8 cellular contexts compared by ENCODE assay signal in genomic region chr6:33205172-33206026, GRCh38. TPM values are rescaled to one million over a fixed set of nuclear protein-coding genes. Genes with fewer than 3 reads are reported as not detected.
DNase-seq lines count a peak whose midpoint lies in the region; ATAC-seq, FAIRE-seq and TF ChIP-seq lines count a peak whose summit lies in the region.

No MANE protein-coding gene starts in this region.

- ATAC-seq in heart right ventricle (no peak), left cardiac atrium (no peak)

- peaks cover 63% of the 10 kb centered on the region for H3K4me1 Mint-ChIP-seq in T-helper 1 cell treated with Interleukin-12 subunit alpha and Interleukin-12 subunit beta and Interleukin-4 antibody, amounts not matched to agents 30 μg/mL and 1 μg/mL, for 36 hours (ENCODE audit: low read depth)
- H3K4me1 Mint-ChIP-seq in osteocyte (ENCODE audit: unreplicated experiment): peaks cover 66% of the 10 kb centered on the region

- H3K4me3 ChIP-seq in heart right ventricle (peak overlapping the region in 9 of 10 donors; percentile 45 to 83 (median 74)), endothelial cell of umbilical vein (replicated peaks in 1 of 3; ENCODE audit: insufficient read depth in 1 of 3, low read depth in 1 of 3, low read length in 3 of 3) (peak overlapping the region in 1 of 3 experiments; percentile 58)

- POLR2A ChIA-PET in endothelial cell of umbilical vein (lab: Charles Lee): interaction anchor here (0.6 kb wide), 1 partner anchor 43 kb away, joined by 3 read pairs; no protein-coding TSS in a partner anchor

- H3K27ac ChIP-seq in heart right ventricle: peak overlapping the region in 8 of 10 donors; percentile 61 to 85 (median 74)
- no peak overlapping the region for H3K27ac ChIP-seq in endothelial cell of umbilical vein (ENCODE audit: insufficient read depth, low read depth, low read length)

- dilution Hi-C loops in endothelial cell of umbilical vein (cut with MboI; ENCODE audit: extremely low pct_ligation_motif_present, low sequenced_read_pairs): no loop called here

- H2AFZ ChIP-seq in endothelial cell of umbilical vein (ENCODE audit: low read depth, low read length): no peak overlapping the region

- peak overlapping the region; percentile 90 for H3K27ac Mint-ChIP-seq in T-helper 1 cell treated with Interleukin-12 subunit alpha and Interleukin-12 subunit beta and Interleukin-4 antibody, amounts not matched to agents 30 μg/mL and 1 μg/mL, for 36 hours
- H3K27ac Mint-ChIP-seq in osteocyte (ENCODE audit: unreplicated experiment): peak overlapping the region; percentile 72

- CTCF ChIA-PET in endothelial cell of umbilical vein (lab: Charles Lee): interaction anchor here (1.0 to 1.7 kb wide), 3 partner anchors 41 to 217 kb away, joined by 4 to 13 read pairs (median 4); no protein-coding TSS in a partner anchor

- no TSS peak for BruUV-seq in endothelial cell of umbilical vein (replicated peaks; lab: Mats Ljungman, UMichigan)

- H3K9me3 Mint-ChIP-seq in T-helper 1 cell treated with Interleukin-12 subunit alpha and Interleukin-12 subunit beta and Interleukin-4 antibody, amounts not matched to agents 30 μg/mL and 1 μg/mL, for 36 hours: no peaks in the 10 kb centered on the region
- H3K9me3 Mint-ChIP-seq in osteocyte (ENCODE audit: unreplicated experiment): no peaks in the 10 kb centered on the region

- peaks cover 26% of the 10 kb centered on the region for H3K79me2 ChIP-seq in endothelial cell of umbilical vein (ENCODE audit: control insufficient read depth, insufficient read depth, low read length)

- H3K9me3 ChIP-seq in heart right ventricle (no peaks in the 10 kb centered on the region), endothelial cell of umbilical vein (replicated peaks; ENCODE audit: control insufficient read depth, insufficient read depth, low read length) (no peaks in the 10 kb centered on the region)

- peak overlapping the region; percentile 94 for H3K4me3 Mint-ChIP-seq in T-helper 1 cell treated with Interleukin-12 subunit alpha and Interleukin-12 subunit beta and Interleukin-4 antibody, amounts not matched to agents 30 μg/mL and 1 μg/mL, for 36 hours
- peak overlapping the region; percentile 76 for H3K4me3 Mint-ChIP-seq in osteocyte (ENCODE audit: unreplicated experiment)

- peak overlapping the region; percentile 64 for H3K4me2 ChIP-seq in endothelial cell of umbilical vein (ENCODE audit: insufficient read depth, low read length)

- H3K27me3 ChIP-seq in heart right ventricle (no peaks in the 10 kb centered on the region), endothelial cell of umbilical vein (ENCODE audit: control insufficient read depth in 2 of 2, insufficient read depth in 2 of 2, low read length in 2 of 2) (no peaks in the 10 kb centered on the region)

- intact Hi-C loops in heart right ventricle (cut with DNase I): loop anchor here in 2 of 10 donors (10.0 kb wide), 2 partner anchors 489 to 1031 kb away; partner anchors contain the start of genes AGPAT1 (in 1 of the 2) and RNF5 (in 1 of the 2)
- intact Hi-C loops in left cardiac atrium (cut with DNase I): no loop called here
- intact Hi-C loops in endothelial cell of umbilical vein (cut with micrococcal nuclease): no loop called here

- DNase-seq in heart right ventricle: no peak
- no peak for DNase-seq in left cardiac atrium
- no peak for DNase-seq in endothelial cell of umbilical vein (ENCODE audit: low read depth, low spot score)
- no peak for DNase-seq in osteocyte (ENCODE audit: extremely low spot score, unreplicated experiment)
- no peak for DNase-seq in D721Med (ENCODE audit: insufficient read length, low spot score)
- no peak for DNase-seq in nucleus accumbens (lab: John Stamatoyannopoulos, UW)
- no peak for DNase-seq in NCI-H2029 (lab: John Stamatoyannopoulos, UW)

- WGBS in heart right ventricle, 2 donors: 53 to 56% methylated on average over 18 of the region's 18 CpGs

- H3K9me1 ChIP-seq in endothelial cell of umbilical vein (replicated peaks; ENCODE audit: control insufficient read depth, extremely low read depth, insufficient read depth, low read length): no peaks in the 10 kb centered on the region

- H3K27me3 Mint-ChIP-seq in T-helper 1 cell treated with Interleukin-12 subunit alpha and Interleukin-12 subunit beta and Interleukin-4 antibody, amounts not matched to agents 30 μg/mL and 1 μg/mL, for 36 hours (ENCODE audit: low read depth): no peaks in the 10 kb centered on the region
- H3K27me3 Mint-ChIP-seq in osteocyte (ENCODE audit: unreplicated experiment): no peaks in the 10 kb centered on the region

- H3K4me1 ChIP-seq in heart right ventricle (peaks cover 21 to 60% (median 45%) of the 10 kb centered on the region in 9 donors), endothelial cell of umbilical vein (ENCODE audit: control insufficient read depth, extremely low read depth, insufficient read depth, low read length) (peaks cover 33% of the 10 kb centered on the region)

- H4K20me1 ChIP-seq in endothelial cell of umbilical vein (replicated peaks; ENCODE audit: control insufficient read depth, extremely low read depth, insufficient read depth, low read length): no peaks in the 10 kb centered on the region

- H3K36me3 Mint-ChIP-seq in T-helper 1 cell treated with Interleukin-12 subunit alpha and Interleukin-12 subunit beta and Interleukin-4 antibody, amounts not matched to agents 30 μg/mL and 1 μg/mL, for 36 hours (ENCODE audit: low read depth): peaks cover 40% of the 10 kb centered on the region
- H3K36me3 Mint-ChIP-seq in osteocyte (ENCODE audit: unreplicated experiment): peaks cover 37% of the 10 kb centered on the region

- TF ChIP-seq CTCF in heart right ventricle (IDR thresholded peaks at IDR 0.05): no peak
- TF ChIP-seq CTCF in endothelial cell of umbilical vein (IDR thresholded peaks at IDR 0.05; ENCODE audit: extremely low read depth in 1 of 2, insufficient read depth in 1 of 2, low read depth in 1 of 2, low read length in 2 of 2): no peak
- TF ChIP-seq CTCF in osteocyte (IDR thresholded peaks at IDR 0.05): no peak
- no peak for TF ChIP-seq CTCF in D721Med (IDR thresholded peaks at IDR 0.05; ENCODE audit: insufficient read depth, missing control alignments)

- H3K9ac ChIP-seq in endothelial cell of umbilical vein (replicated peaks; ENCODE audit: extremely low read depth, insufficient read depth, low read length): no peak overlapping the region

- no peak for TF ChIP-seq POLR2A in endothelial cell of umbilical vein (IDR thresholded peaks at IDR 0.05; ENCODE audit: low read depth, low read length)

- peaks cover 0 to 39% (median 29%) of the 10 kb centered on the region in 9 donors for H3K36me3 ChIP-seq in heart right ventricle
- peaks cover 15% of the 10 kb centered on the region in 2 experiments for H3K36me3 ChIP-seq in endothelial cell of umbilical vein (ENCODE audit: control insufficient read depth in 2 of 2, extremely low read depth in 1 of 2, insufficient read depth in 2 of 2, low read length in 2 of 2)

- FAIRE-seq in endothelial cell of umbilical vein (lab: Jason Lieb, UNC) (peak; percentile 86), D721Med (lab: Jason Lieb, UNC) (no peak)

RNA-seq across cellular contexts. Expression of gene HSD17B8, which starts 0.9 kb away (rescaled TPM):
- 10 to 100 TPM; 17.6 to 25.5 (median 23.0) TPM for total RNA-seq in heart right ventricle
- polyA plus RNA-seq in heart right ventricle: 10 to 100 TPM in 1 of 2 donors, 1 to 10 TPM in 1; 7.4 to 15.1 TPM
- 10 to 100 TPM; 13.3 to 14.3 TPM for total RNA-seq in left cardiac atrium
- 4.0 and 4.3 TPM in 2 replicates for total RNA-seq in endothelial cell of umbilical vein
- polyA plus RNA-seq in endothelial cell of umbilical vein: 8.2 and 8.4 TPM in 2 replicates
- polyA plus RNA-seq in endothelial cell of umbilical vein (2011; cell fraction: cytosol; rRNA removed): 6.5 and 7.3 TPM in 2 replicates
- polyA plus RNA-seq in endothelial cell of umbilical vein (2011; cell fraction: nucleus; rRNA removed): 8.3 and 10.3 TPM in 2 replicates
- 2.0 and 3.5 TPM in 2 replicates for polyA plus RNA-seq in endothelial cell of umbilical vein (2012)
- 0.74 and 4.0 TPM in 2 replicates for polyA minus RNA-seq in endothelial cell of umbilical vein
- 12.5 TPM for polyA minus RNA-seq in endothelial cell of umbilical vein (2011; cell fraction: cytosol; rRNA and poly(A)+ RNA removed)
- polyA minus RNA-seq in endothelial cell of umbilical vein (2011; cell fraction: nucleus; rRNA and poly(A)+ RNA removed): 1.4 and 3.1 TPM in 2 replicates
- total RNA-seq in osteocyte: 2.4 and 3.5 TPM in 2 replicates

RNA-seq across cellular contexts. Expression of gene RING1, which starts 2.9 kb away (rescaled TPM):
- total RNA-seq in heart right ventricle: 10 to 100 TPM; 26.5 to 32.1 (median 28.0) TPM
- polyA plus RNA-seq in heart right ventricle: 10 to 100 TPM; 28.6 to 35.1 TPM
- total RNA-seq in left cardiac atrium: 10 to 100 TPM; 29.7 to 30.0 TPM
- total RNA-seq in endothelial cell of umbilical vein: 26.8 and 28.0 TPM in 2 replicates
- 27.9 and 32.9 TPM in 2 replicates for polyA plus RNA-seq in endothelial cell of umbilical vein
- polyA plus RNA-seq in endothelial cell of umbilical vein (2011; cell fraction: cytosol; rRNA removed): 27.8 and 31.3 TPM in 2 replicates
- 48.7 and 54.9 TPM in 2 replicates for polyA plus RNA-seq in endothelial cell of umbilical vein (2011; cell fraction: nucleus; rRNA removed)
- 23.5 and 31.1 TPM in 2 replicates for polyA plus RNA-seq in endothelial cell of umbilical vein (2012)
- 15.9 and 21.8 TPM in 2 replicates for polyA minus RNA-seq in endothelial cell of umbilical vein
- polyA minus RNA-seq in endothelial cell of umbilical vein (2011; cell fraction: cytosol; rRNA and poly(A)+ RNA removed): 18.4 TPM
- 6.5 and 8.2 TPM in 2 replicates for polyA minus RNA-seq in endothelial cell of umbilical vein (2011; cell fraction: nucleus; rRNA and poly(A)+ RNA removed)
- 56.6 and 58.8 TPM in 2 replicates for total RNA-seq in osteocyte

RNA-seq across cellular contexts. Expression of gene SLC39A7, which starts 4.7 kb away (rescaled TPM):
- total RNA-seq in heart right ventricle (100 to 1,000 TPM in 1 of 10 donors, 10 to 100 TPM in 9; 44.8 to 104 (median 53.1) TPM), left cardiac atrium (100 to 1,000 TPM in 1 of 2 donors, 10 to 100 TPM in 1; 80.1 to 132 TPM), endothelial cell of umbilical vein (129 and 138 TPM in 2 replicates), osteocyte (201 and 209 TPM in 2 replicates)
- polyA plus RNA-seq in heart right ventricle (100 to 1,000 TPM in 1 of 2 donors, 10 to 100 TPM in 1; 25.8 to 178 TPM), endothelial cell of umbilical vein (92.2 and 99.8 TPM in 2 replicates)
- 120 and 121 TPM in 2 replicates for polyA plus RNA-seq in endothelial cell of umbilical vein (2011; cell fraction: cytosol; rRNA removed)
- polyA plus RNA-seq in endothelial cell of umbilical vein (2011; cell fraction: nucleus; rRNA removed): 97.1 and 112 TPM in 2 replicates
- 127 and 132 TPM in 2 replicates for polyA plus RNA-seq in endothelial cell of umbilical vein (2012)
- 116 and 119 TPM in 2 replicates for polyA minus RNA-seq in endothelial cell of umbilical vein
- polyA minus RNA-seq in endothelial cell of umbilical vein (2011; cell fraction: cytosol; rRNA and poly(A)+ RNA removed): 34.0 TPM
- 29.3 and 30.3 TPM in 2 replicates for polyA minus RNA-seq in endothelial cell of umbilical vein (2011; cell fraction: nucleus; rRNA and poly(A)+ RNA removed)

RNA-seq across cellular contexts. Expression of gene RXRB, which starts 4.9 kb away (rescaled TPM):
- total RNA-seq in heart right ventricle (10 to 100 TPM; 29.7 to 39.1 (median 33.2) TPM), left cardiac atrium (10 to 100 TPM; 32.5 to 39.5 TPM), endothelial cell of umbilical vein (43.4 and 45.6 TPM in 2 replicates), osteocyte (53.1 and 58.3 TPM in 2 replicates)
- polyA plus RNA-seq in heart right ventricle (10 to 100 TPM; 22.2 to 40.7 TPM), endothelial cell of umbilical vein (44.4 and 48.1 TPM in 2 replicates)
- 27.0 and 31.7 TPM in 2 replicates for polyA plus RNA-seq in endothelial cell of umbilical vein (2011; cell fraction: cytosol; rRNA removed)
- 238 and 256 TPM in 2 replicates for polyA plus RNA-seq in endothelial cell of umbilical vein (2011; cell fraction: nucleus; rRNA removed)
- polyA plus RNA-seq in endothelial cell of umbilical vein (2012): 30.0 and 36.3 TPM in 2 replicates
- polyA minus RNA-seq in endothelial cell of umbilical vein: 53.0 and 73.6 TPM in 2 replicates
- polyA minus RNA-seq in endothelial cell of umbilical vein (2011; cell fraction: cytosol; rRNA and poly(A)+ RNA removed): 27.7 TPM
- 40.0 and 57.2 TPM in 2 replicates for polyA minus RNA-seq in endothelial cell of umbilical vein (2011; cell fraction: nucleus; rRNA and poly(A)+ RNA removed)

RNA-seq across cellular contexts. Expression of gene COL11A2, which starts 13.1 kb away (rescaled TPM):
- total RNA-seq in heart right ventricle: 1 to 10 TPM in 3 of 10 donors, under 1 TPM in 7; 0.52 to 3.9 (median 0.94) TPM
- polyA plus RNA-seq in heart right ventricle: 1 to 10 TPM in 1 of 2 donors, under 1 TPM in 1; 0.55 to 8.7 TPM
- 1 to 10 TPM in 1 of 2 donors, under 1 TPM in 1; 0.94 to 1.3 TPM for total RNA-seq in left cardiac atrium
- 1.3 and 1.7 TPM in 2 replicates for total RNA-seq in endothelial cell of umbilical vein
- polyA plus RNA-seq in endothelial cell of umbilical vein: 0.49 and 0.65 TPM in 2 replicates
- polyA plus RNA-seq in endothelial cell of umbilical vein (2011; cell fraction: cytosol; rRNA removed): 0.13 and 0.24 TPM in 2 replicates
- polyA plus RNA-seq in endothelial cell of umbilical vein (2011; cell fraction: nucleus; rRNA removed): 6.2 and 7.2 TPM in 2 replicates
- 0.71 and 0.84 TPM in 2 replicates for polyA plus RNA-seq in endothelial cell of umbilical vein (2012)
- polyA minus RNA-seq in endothelial cell of umbilical vein: 0.29 and 0.36 TPM in 2 replicates
- not detected for polyA minus RNA-seq in endothelial cell of umbilical vein (2011; cell fraction: cytosol; rRNA and poly(A)+ RNA removed)
- polyA minus RNA-seq in endothelial cell of umbilical vein (2011; cell fraction: nucleus; rRNA and poly(A)+ RNA removed): 0.43 and 1.3 TPM in 2 replicates
- 2.7 and 3.3 TPM in 2 replicates for total RNA-seq in osteocyte
